In genomic region chrX:122622800-122623199, GRCh38 we compare ENCODE assay signal across 19 cellular contexts.
DNase-seq lines count a peak whose midpoint lies in the region; ATAC-seq lines count a peak whose summit lies in the region.
"Had no signal": no experiment of that assay in that cellular context is flagged by ENCODE, and none has a peak within 500 bp of the region (broad histone marks: within the 10 kb centered on the region; RNA-seq: fewer than 3 reads in every experiment).

No MANE protein-coding gene starts in this region.

- DNase-seq in COLO829 (ENCODE audit: low spot score) (peak; percentile 44), M059J (ENCODE audit: low read depth) (peak; percentile 8), RPMI7951 (ENCODE audit: low read depth) (peak; percentile 16), left lobe of liver (ENCODE audit: low spot score) (no peak), Kasumi-1 (lab: John Stamatoyannopoulos, UW) (no peak), NOMO-1 treated with dmso at 0.1 percent for 144 hours (lab: John Stamatoyannopoulos, UW; ENCODE audit: unreplicated experiment) (no peak)
- DNase-seq: C1 segment of cervical spinal cord, Caco-2, DND-41, GDM1, GM23248, NCI-H1436 treated with DMSO at 0.1 percent for 48 hours, NCI-H2029 treated with DMSO at 0.1 percent for 48 hours, NCI-H510A treated with DMSO at 0.1 percent for 48 hours, PC-3 had no signal

- peak; percentile 67 for ATAC-seq in left lobe of liver
- no peak for ATAC-seq in activated CD4-positive, CD25-positive, alpha-beta regulatory T cell treated with anti-CD3 and anti-CD28 coated beads, Interleukin-2, amount 50 U/mL, for 24 hours
- no peak for ATAC-seq in GM18873 (IDR thresholded peaks at IDR 0.05; ENCODE audit: low FRiP score, unreplicated experiment)
- ATAC-seq: A549, GM12878, PC-3 had no signal

Comparison
In these comparisons a context has a peak if more than half of its experiments do, and no peak if none do; other contexts are left out.
1. DNase-seq: peak in COLO829 (single experiment), M059J (single experiment) and RPMI7951 (single experiment); none in left lobe of liver (single experiment), Kasumi-1 (0 of 2) and NOMO-1 treated with dmso at 0.1 percent for 144 hours (single experiment).